Comparison of ENCODE assay signal across 1 cellular context in genomic region chr22:22810471-22810870, GRCh38.
TF ChIP-seq lines count a peak whose summit lies in the region.

No MANE protein-coding gene starts in this region.

TF ChIP-seq in HepG2, 621 proteins besides CTCF, POLR2A, EP300 and RAD21 (continued from another document):
- TF ChIP-seq ZNF563 (CRISPR knock-in tag; IDR thresholded peaks at IDR 0.05): no peak
- no peak for TF ChIP-seq NCOA2 (CRISPR knock-in tag; IDR thresholded peaks at IDR 0.05)
- TF ChIP-seq HOMEZ (CRISPR knock-in tag; IDR thresholded peaks at IDR 0.05; ENCODE audit: low read depth): no peak
- no peak for TF ChIP-seq ZNF780A (CRISPR knock-in tag; IDR thresholded peaks at IDR 0.05)
- TF ChIP-seq FOXO4 (CRISPR knock-in tag; conservative IDR thresholded peaks at IDR 0.05): no peak
- no peak for TF ChIP-seq BRCA1 (CRISPR knock-in tag; IDR thresholded peaks at IDR 0.05)
- no peak for TF ChIP-seq MAF1 (CRISPR knock-in tag; IDR thresholded peaks at IDR 0.05; ENCODE audit: borderline replicate concordance)
- TF ChIP-seq GABPB1 (CRISPR knock-in tag; IDR thresholded peaks at IDR 0.05): no peak
